8 cellular contexts compared by ENCODE assay signal in genomic region chr2:165793161-165793778, GRCh38. TPM values are rescaled to one million over a fixed set of nuclear protein-coding genes. Genes with fewer than 3 reads are reported as not detected.
DNase-seq lines count a peak whose midpoint lies in the region; ATAC-seq and TF ChIP-seq lines count a peak whose summit lies in the region.

No MANE protein-coding gene starts in this region.

- DNase-seq in AG04449 (ENCODE audit: low read depth, low spot score) (no peak), astrocyte of the spinal cord (ENCODE audit: low read depth, low spot score) (peak; percentile 48), immature natural killer cell (peak; percentile 26 to 31 (median 30)), SKM-1 (lab: John Stamatoyannopoulos, UW; ENCODE audit: unreplicated experiment) (no peak)
- DNase-seq in stimulated activated effector memory CD8-positive, alpha-beta T cell treated with anti-CD3 and anti-CD28 coated beads, Interleukin-12 subunit alpha, Interleukin-12 subunit beta, amount 100 ng/mL, for 72 hours (ENCODE audit: low spot score in 2 of 2): peak; percentile 10 to 56

- peaks cover 78 to 90% of the 10 kb centered on the region in 2 donors for H3K4me1 Mint-ChIP-seq in immature natural killer cell
- peaks cover 42% of the 10 kb centered on the region for H3K4me1 Mint-ChIP-seq in stimulated activated effector memory CD8-positive, alpha-beta T cell treated with anti-CD3 and anti-CD28 coated beads, Interleukin-12 subunit alpha, Interleukin-12 subunit beta, amount 100 ng/mL, for 72 hours

- H3K27ac ChIP-seq in KMS-11: no peak overlapping the region

- ATAC-seq in GM18868 (IDR thresholded peaks at IDR 0.05; ENCODE audit: unreplicated experiment): peak; percentile 0
- peak; percentile 36 for ATAC-seq in stimulated activated effector memory CD8-positive, alpha-beta T cell treated with anti-CD3 and anti-CD28 coated beads, Interleukin-12 subunit alpha, Interleukin-12 subunit beta, amount 100 ng/mL, for 72 hours
- ATAC-seq in GM18517 (IDR thresholded peaks at IDR 0.05; ENCODE audit: unreplicated experiment): no peak

- peak overlapping the region; percentile 96; the same call in 1 of the 2 replicates for H2AFZ ChIP-seq in KMS-11 (ENCODE audit: low read depth)

- no peak for TF ChIP-seq CTCF in AG04449 (IDR thresholded peaks at IDR 0.05; ENCODE audit: insufficient read depth, low read length, missing control alignments)
- TF ChIP-seq CTCF in KMS-11 (conservative IDR thresholded peaks at IDR 0.05; ENCODE audit: low read depth, low read length): no peak
- TF ChIP-seq CTCF in astrocyte of the spinal cord (IDR thresholded peaks at IDR 0.05; ENCODE audit: low read depth, low read length): no peak

- no peak overlapping the region for H3K9ac ChIP-seq in KMS-11

- H3K79me2 ChIP-seq in KMS-11 (ENCODE audit: insufficient read depth, low read depth): no peaks in the 10 kb centered on the region

- in situ Hi-C loops in astrocyte of the spinal cord (cut with HindIII; ENCODE audit: low sequenced_read_pairs): no loop called here

- H3K9me3 Mint-ChIP-seq in immature natural killer cell: no peaks in the 10 kb centered on the region
- H3K9me3 Mint-ChIP-seq in stimulated activated effector memory CD8-positive, alpha-beta T cell treated with anti-CD3 and anti-CD28 coated beads, Interleukin-12 subunit alpha, Interleukin-12 subunit beta, amount 100 ng/mL, for 72 hours: no peaks in the 10 kb centered on the region

- no peaks in the 10 kb centered on the region for H4K20me1 ChIP-seq in KMS-11 (ENCODE audit: insufficient read depth)

- no peaks in the 10 kb centered on the region for H3K27me3 ChIP-seq in KMS-11 (ENCODE audit: insufficient read depth, low read depth)

- no peaks in the 10 kb centered on the region for H3K36me3 ChIP-seq in KMS-11 (ENCODE audit: insufficient read depth)

- H3K27me3 Mint-ChIP-seq in immature natural killer cell (ENCODE audit: low read depth in 3 of 3): peaks cover 8 to 12% (median 9%) of the 10 kb centered on the region in 3 donors

- peak overlapping the region; percentile 89 for H3K4me2 ChIP-seq in KMS-11

- peak overlapping the region; percentile 91 to 98 (median 96) for H3K27ac Mint-ChIP-seq in immature natural killer cell
- peak overlapping the region; percentile 88 for H3K27ac Mint-ChIP-seq in stimulated activated effector memory CD8-positive, alpha-beta T cell treated with anti-CD3 and anti-CD28 coated beads, Interleukin-12 subunit alpha, Interleukin-12 subunit beta, amount 100 ng/mL, for 72 hours

- POLR2A ChIA-PET in AG04449 (lab: Yijun Ruan, JAX): no interaction called here

- H3K4me3 Mint-ChIP-seq in immature natural killer cell: peak overlapping the region; percentile 98 to 99 (median 99)
- H3K4me3 Mint-ChIP-seq in stimulated activated effector memory CD8-positive, alpha-beta T cell treated with anti-CD3 and anti-CD28 coated beads, Interleukin-12 subunit alpha, Interleukin-12 subunit beta, amount 100 ng/mL, for 72 hours: peak overlapping the region; percentile 81

- peaks cover 0 to 6% (median 3%) of the 10 kb centered on the region in 3 donors for H3K36me3 Mint-ChIP-seq in immature natural killer cell
- H3K36me3 Mint-ChIP-seq in stimulated activated effector memory CD8-positive, alpha-beta T cell treated with anti-CD3 and anti-CD28 coated beads, Interleukin-12 subunit alpha, Interleukin-12 subunit beta, amount 100 ng/mL, for 72 hours: peaks cover 5% of the 10 kb centered on the region

- H3K4me1 ChIP-seq in KMS-11 (ENCODE audit: low read depth, poor library complexity, severe bottlenecking): peaks cover 8% of the 10 kb centered on the region

- CTCF ChIA-PET in AG04449 (lab: Yijun Ruan, JAX): interaction anchor here (0.8 kb wide), 1 partner anchor 81 kb away, joined by 4 read pairs; no protein-coding TSS in a partner anchor

- H3K4me3 ChIP-seq in AG04449 (ENCODE audit: low read depth, low read length) (peak overlapping the region; percentile 59), KMS-11 (IDR thresholded peaks at IDR 0.05; ENCODE audit: insufficient read depth, low read depth, low read length) (no peak overlapping the region), astrocyte of the spinal cord (ENCODE audit: low read depth, low read length) (peak overlapping the region; percentile 56)

RNA-seq across cellular contexts. Expression of gene GALNT3, which starts 0.8 kb away (rescaled TPM):
- polyA plus RNA-seq in immature natural killer cell: 1 to 10 TPM; 7.2 to 7.6 (median 7.4) TPM

Comparison
In these comparisons a context has a peak if more than half of its experiments do, and no peak if none do; other contexts are left out.
1. DNase-seq: peak in astrocyte of the spinal cord (single experiment), immature natural killer cell (3 of 3) and stimulated activated effector memory CD8-positive, alpha-beta T cell treated with anti-CD3 and anti-CD28 coated beads, Interleukin-12 subunit alpha, Interleukin-12 subunit beta, amount 100 ng/mL, for 72 hours (2 of 2); none in AG04449 (single experiment) and SKM-1 (single experiment).